In the genomic region with DNA sequence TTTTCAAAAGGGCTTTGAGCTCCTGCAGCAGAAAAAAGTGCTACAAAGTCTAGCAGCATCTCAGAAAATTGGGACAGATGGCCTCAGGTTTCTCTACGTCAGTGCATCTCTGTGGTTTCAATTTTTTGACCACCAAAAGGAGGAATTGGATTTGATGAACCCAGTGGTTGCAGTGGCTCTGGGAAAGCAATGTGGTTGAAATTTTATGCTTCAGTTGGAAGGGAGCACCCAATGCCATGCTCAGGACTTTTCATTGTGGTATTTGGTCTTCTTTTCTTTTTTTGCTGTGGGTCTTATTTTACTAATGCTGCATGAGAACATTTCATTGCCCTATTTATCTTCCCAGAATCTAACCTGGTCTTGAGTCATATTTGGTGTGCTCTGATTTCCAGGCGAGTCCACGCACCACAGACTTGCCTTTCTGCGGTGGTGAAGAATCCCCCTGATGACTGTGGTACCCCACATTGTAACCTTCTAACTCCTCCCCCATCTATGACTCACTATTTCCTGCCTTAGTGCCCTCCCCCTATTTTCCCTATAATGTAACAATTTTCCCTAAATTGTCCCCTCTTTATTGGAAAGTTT, we compare ENCODE assay signal across 8 cellular contexts. TPM values are rescaled to one million over a fixed set of nuclear protein-coding genes. Genes with fewer than 3 reads are reported as not detected.
DNase-seq lines count a peak whose midpoint lies in the region; ATAC-seq and TF ChIP-seq lines count a peak whose summit lies in the region.

No MANE protein-coding gene starts in this region.

- H3K27ac Mint-ChIP-seq in activated naive CD4-positive, alpha-beta T cell treated with anti-CD3 and anti-CD28 coated beads for 36 hours = peak overlapping the region; percentile 79
- no peak overlapping the region for H3K27ac Mint-ChIP-seq in endothelial cell (ENCODE audit: unreplicated experiment)

- no peaks in the 10 kb centered on the region for H3K9me3 Mint-ChIP-seq in activated naive CD4-positive, alpha-beta T cell treated with anti-CD3 and anti-CD28 coated beads for 36 hours
- H3K9me3 Mint-ChIP-seq in endothelial cell (ENCODE audit: unreplicated experiment) = no peaks in the 10 kb centered on the region

- peak overlapping the region; percentile 0 for H3K4me3 Mint-ChIP-seq in activated naive CD4-positive, alpha-beta T cell treated with anti-CD3 and anti-CD28 coated beads for 36 hours
- H3K4me3 Mint-ChIP-seq in endothelial cell (ENCODE audit: unreplicated experiment) = no peak overlapping the region

- CTCF ChIA-PET in BJ (lab: Yijun Ruan, JAX) = interaction anchor here (0.6 to 2.0 kb wide), 4 partner anchors 16 to 61 kb away, joined by 3 to 8 read pairs (median 6); no protein-coding TSS in a partner anchor
- CTCF ChIA-PET in activated naive CD4-positive, alpha-beta T cell treated with anti-CD3 and anti-CD28 coated beads for 36 hours (lab: Charles Lee) = interaction anchor here (0.6 to 6.5 kb wide), 8 partner anchors 8 to 372 kb away, joined by 3 to 75 read pairs (median 9); no protein-coding TSS in a partner anchor

- POLR2A ChIA-PET in BJ (lab: Charles Lee) = no interaction called here

- no peaks in the 10 kb centered on the region for H3K36me3 Mint-ChIP-seq in activated naive CD4-positive, alpha-beta T cell treated with anti-CD3 and anti-CD28 coated beads for 36 hours (ENCODE audit: low read depth)
- H3K36me3 Mint-ChIP-seq in endothelial cell (ENCODE audit: low read depth, unreplicated experiment) = no peaks in the 10 kb centered on the region

- DNase-seq in BJ (ENCODE audit: low read depth) = peak; percentile 13
- DNase-seq in activated naive CD4-positive, alpha-beta T cell treated with anti-CD3 and anti-CD28 coated beads for 36 hours = peak; percentile 84
- DNase-seq in stimulated activated CD8-positive, alpha-beta memory T cell treated with anti-CD3 and anti-CD28 coated beads, Interleukin-4, amount 100 ng/mL, for 24 hours (ENCODE audit: low read depth) = peak; percentile 34
- no peak for DNase-seq in endothelial cell (ENCODE audit: low spot score)
- DNase-seq in NCI-H345 treated with DMSO at 0.1 percent for 48 hours (lab: John Stamatoyannopoulos, UW; ENCODE audit: unreplicated experiment) = no peak

- H3K4me3 ChIP-seq in BJ (ENCODE audit: low read depth, low read length) = no peak overlapping the region

- intact Hi-C loops in activated naive CD4-positive, alpha-beta T cell treated with anti-CD3 and anti-CD28 coated beads for 36 hours (cut with micrococcal nuclease) = loop anchor here (1.0 to 10.0 kb wide), 7 partner anchors 64 to 1479 kb away; a partner anchor contains a TSS

- H3K4me1 Mint-ChIP-seq in activated naive CD4-positive, alpha-beta T cell treated with anti-CD3 and anti-CD28 coated beads for 36 hours (ENCODE audit: low read depth) = peaks cover 68% of the 10 kb centered on the region
- peaks cover 44% of the 10 kb centered on the region for H3K4me1 Mint-ChIP-seq in endothelial cell (ENCODE audit: unreplicated experiment)

- ATAC-seq in GM19452 (IDR thresholded peaks at IDR 0.05; ENCODE audit: unreplicated experiment) = peak; percentile 58
- ATAC-seq in HG03521 (IDR thresholded peaks at IDR 0.05; ENCODE audit: unreplicated experiment) = peak; percentile 42
- no peak for ATAC-seq in GM19455 (IDR thresholded peaks at IDR 0.05; ENCODE audit: unreplicated experiment)

- H3K27me3 Mint-ChIP-seq in activated naive CD4-positive, alpha-beta T cell treated with anti-CD3 and anti-CD28 coated beads for 36 hours (ENCODE audit: low read depth) = no peaks in the 10 kb centered on the region
- H3K27me3 Mint-ChIP-seq in endothelial cell (ENCODE audit: unreplicated experiment) = peaks cover 5% of the 10 kb centered on the region

- H3K27me3 ChIP-seq in BJ (ENCODE audit: control insufficient read depth, insufficient read depth, low read length) = no peaks in the 10 kb centered on the region

- no peak for TF ChIP-seq CTCF in BJ (IDR thresholded peaks at IDR 0.05; ENCODE audit: insufficient read depth, low read depth, low read length)
- no peak for TF ChIP-seq CTCF in endothelial cell (IDR thresholded peaks at IDR 0.05; ENCODE audit: unreplicated experiment)

- no peaks in the 10 kb centered on the region for H3K36me3 ChIP-seq in BJ (ENCODE audit: control insufficient read depth, insufficient read depth, low read length)

RNA-seq across cellular contexts. Expression of a gene that starts 56.7 kb away (rescaled TPM):
- polyA plus RNA-seq in BJ (2011; rRNA removed) = 11.8 and 12.2 TPM in 2 replicates
- polyA minus RNA-seq in BJ (2011; rRNA and poly(A)+ RNA removed) = 9.2 and 14.4 TPM in 2 replicates
- total RNA-seq in activated naive CD4-positive, alpha-beta T cell treated with anti-CD3 and anti-CD28 coated beads for 36 hours = 100 to 1,000 TPM; 129 to 131 TPM
- total RNA-seq in endothelial cell (ENCODE audit: unreplicated experiment) = 79.1 TPM

Comparison
In these comparisons a context has a peak if more than half of its experiments do, and no peak if none do; other contexts are left out.
1. DNase-seq: peak in BJ (single experiment), activated naive CD4-positive, alpha-beta T cell treated with anti-CD3 and anti-CD28 coated beads for 36 hours (single experiment) and stimulated activated CD8-positive, alpha-beta memory T cell treated with anti-CD3 and anti-CD28 coated beads, Interleukin-4, amount 100 ng/mL, for 24 hours (single experiment); none in endothelial cell (single experiment) and NCI-H345 treated with DMSO at 0.1 percent for 48 hours (single experiment).